28 cellular contexts compared by ENCODE assay signal in genomic region chr2:204725693-204726092, GRCh38.
"Had no signal": no experiment of that assay in that cellular context is flagged by ENCODE, and none has a peak within 500 bp of the region (broad histone marks: within the 10 kb centered on the region; RNA-seq: fewer than 3 reads in every experiment).

No MANE protein-coding gene starts in this region.

- H3K27ac Mint-ChIP-seq: stimulated activated effector memory CD8-positive, alpha-beta T cell treated with anti-CD3 and anti-CD28 coated beads, Interleukin-12 subunit alpha, Interleukin-12 subunit beta, amount 100 ng/mL, for 72 hours; stimulated activated memory B cell treated with anti-CD40 and anti-IgM and Interleukin-4, amounts not matched to agents 10 μg/mL and 1 μg/mL and 100 μg/mL, for 72 hours; stimulated activated naive B cell treated with anti-CD40 and anti-IgM and Interleukin-4, amounts not matched to agents 10 μg/mL and 1 μg/mL and 100 μg/mL, for 72 hours; stimulated activated naive CD8-positive, alpha-beta T cell treated with anti-CD3 and anti-CD28 coated beads, Interleukin-15, amount 100 ng/mL, for 72 hours; stimulated activated naive CD8-positive, alpha-beta T cell treated with anti-CD3 and anti-CD28 coated beads, Interleukin-15, Interleukin-2, amounts not matched to agents 100 ng/mL and 50 ng/mL, for 24 hours; type B pancreatic cell had no signal

- H3K9me3 ChIP-seq: stomach, suprapubic skin, testis, thoracic aorta, thyroid gland, tibial artery, tibial nerve, transverse colon, upper lobe of left lung, upper lobe of right lung, uterus, vagina had no signal

- H3K4me1 ChIP-seq: stomach, suprapubic skin, thyroid gland, tibial artery, transverse colon, upper lobe of left lung, upper lobe of right lung, uterus, vagina had no signal

- H3K9me3 Mint-ChIP-seq: stimulated activated effector memory CD8-positive, alpha-beta T cell treated with anti-CD3 and anti-CD28 coated beads, Interleukin-12 subunit alpha, Interleukin-12 subunit beta, amount 100 ng/mL, for 72 hours; stimulated activated naive CD8-positive, alpha-beta T cell treated with anti-CD3 and anti-CD28 coated beads, Interleukin-15, amount 100 ng/mL, for 72 hours; stimulated activated naive CD8-positive, alpha-beta T cell treated with anti-CD3 and anti-CD28 coated beads, Interleukin-15, Interleukin-2, amounts not matched to agents 100 ng/mL and 50 ng/mL, for 24 hours had no signal

- H3K36me3 Mint-ChIP-seq: stimulated activated effector memory CD8-positive, alpha-beta T cell treated with anti-CD3 and anti-CD28 coated beads, Interleukin-12 subunit alpha, Interleukin-12 subunit beta, amount 100 ng/mL, for 72 hours; stimulated activated memory B cell treated with anti-CD40 and anti-IgM and Interleukin-4, amounts not matched to agents 10 μg/mL and 1 μg/mL and 100 μg/mL, for 72 hours; stimulated activated naive B cell treated with anti-CD40 and anti-IgM and Interleukin-4, amounts not matched to agents 10 μg/mL and 1 μg/mL and 100 μg/mL, for 72 hours; type B pancreatic cell had no signal

- H3K27me3 ChIP-seq: stomach, suprapubic skin, testis, thyroid gland, tibial artery, tibial nerve, transverse colon, upper lobe of left lung, upper lobe of right lung, uterus, vagina had no signal

- DNase-seq: stimulated activated CD4-positive, alpha-beta T cell treated with anti-CD3 and anti-CD28 coated beads, Interleukin-2, amount 100 ng/mL, for 48 hours; stimulated activated CD4-positive, alpha-beta T cell treated with anti-CD3 and anti-CD28 coated beads, Interleukin-4, amount 100 ng/mL, for 1 hour; stimulated activated CD4-positive, alpha-beta T cell treated with anti-CD3 and anti-CD28 coated beads, Interleukin-4, amount 100 ng/mL, for 24 hours; stimulated activated CD4-positive, alpha-beta T cell treated with anti-CD3 and anti-CD28 coated beads, Interleukin-4, amount 100 ng/mL, for 4 hours; stimulated activated CD8-positive, alpha-beta memory T cell treated with anti-CD3 and anti-CD28 coated beads, Interleukin-4, amount 100 ng/mL, for 48 hours; stimulated activated naive B cell treated with anti-CD40 and anti-IgM and Interleukin-4, amounts not matched to agents 10 μg/mL and 1 μg/mL and 100 μg/mL, for 72 hours; stimulated activated naive CD4-positive, alpha-beta T cell; stimulated activated naive CD4-positive, alpha-beta T cell treated with Interleukin-2 at 50 U/mL for 16 hours; stimulated activated naive CD8-positive, alpha-beta T cell treated with anti-CD3 and anti-CD28 coated beads, Interleukin-15, amount 100 ng/mL, for 72 hours; stimulated activated naive CD8-positive, alpha-beta T cell treated with anti-CD3 and anti-CD28 coated beads, Interleukin-15, Interleukin-2, amounts not matched to agents 100 U/mL and 50 U/mL, for 24 hours; stomach; substantia nigra; testis; thyroid gland; tibial artery; transverse colon; trophoblast cell; upper lobe of left lung; upper lobe of right lung; uterus had no signal

- H3K27ac ChIP-seq: stomach, suprapubic skin, testis, thoracic aorta, thyroid gland, tibial artery, tibial nerve, upper lobe of left lung, upper lobe of right lung, uterus, vagina had no signal

- H3K4me1 Mint-ChIP-seq: stimulated activated effector memory CD8-positive, alpha-beta T cell treated with anti-CD3 and anti-CD28 coated beads, Interleukin-12 subunit alpha, Interleukin-12 subunit beta, amount 100 ng/mL, for 72 hours; stimulated activated memory B cell treated with anti-CD40 and anti-IgM and Interleukin-4, amounts not matched to agents 10 μg/mL and 1 μg/mL and 100 μg/mL, for 72 hours; stimulated activated naive B cell treated with anti-CD40 and anti-IgM and Interleukin-4, amounts not matched to agents 10 μg/mL and 1 μg/mL and 100 μg/mL, for 72 hours; stimulated activated naive CD8-positive, alpha-beta T cell treated with anti-CD3 and anti-CD28 coated beads, Interleukin-15, amount 100 ng/mL, for 72 hours had no signal

- ATAC-seq: stimulated activated effector memory CD8-positive, alpha-beta T cell treated with anti-CD3 and anti-CD28 coated beads, Interleukin-12 subunit alpha, Interleukin-12 subunit beta, amount 100 ng/mL, for 72 hours; stimulated activated memory B cell treated with anti-CD40 and anti-IgM and Interleukin-4, amounts not matched to agents 10 μg/mL and 1 μg/mL and 100 μg/mL, for 72 hours; stimulated activated naive B cell treated with anti-CD40 and anti-IgM and Interleukin-4, amounts not matched to agents 10 μg/mL and 1 μg/mL and 100 μg/mL, for 72 hours; stimulated activated naive CD8-positive, alpha-beta T cell treated with anti-CD3 and anti-CD28 coated beads, Interleukin-15, amount 100 ng/mL, for 72 hours; stimulated activated naive CD8-positive, alpha-beta T cell treated with anti-CD3 and anti-CD28 coated beads, Interleukin-15, Interleukin-2, amounts not matched to agents 100 U/mL and 50 U/mL, for 24 hours; upper lobe of right lung had no signal

- H3K27me3 Mint-ChIP-seq: stimulated activated memory B cell treated with anti-CD40 and anti-IgM and Interleukin-4, amounts not matched to agents 10 μg/mL and 1 μg/mL and 100 μg/mL, for 72 hours; stimulated activated naive B cell treated with anti-CD40 and anti-IgM and Interleukin-4, amounts not matched to agents 10 μg/mL and 1 μg/mL and 100 μg/mL, for 72 hours; stimulated activated naive CD8-positive, alpha-beta T cell treated with anti-CD3 and anti-CD28 coated beads, Interleukin-15, amount 100 ng/mL, for 72 hours had no signal

- H3K36me3 ChIP-seq: stomach, suprapubic skin, thoracic aorta, thyroid gland, tibial artery, tibial nerve, transverse colon, upper lobe of left lung, upper lobe of right lung, uterus, vagina had no signal

- H3K4me3 Mint-ChIP-seq: stimulated activated effector memory CD8-positive, alpha-beta T cell treated with anti-CD3 and anti-CD28 coated beads, Interleukin-12 subunit alpha, Interleukin-12 subunit beta, amount 100 ng/mL, for 72 hours; stimulated activated memory B cell treated with anti-CD40 and anti-IgM and Interleukin-4, amounts not matched to agents 10 μg/mL and 1 μg/mL and 100 μg/mL, for 72 hours; stimulated activated naive B cell treated with anti-CD40 and anti-IgM and Interleukin-4, amounts not matched to agents 10 μg/mL and 1 μg/mL and 100 μg/mL, for 72 hours; stimulated activated naive CD8-positive, alpha-beta T cell treated with anti-CD3 and anti-CD28 coated beads, Interleukin-15, amount 100 ng/mL, for 72 hours; stimulated activated naive CD8-positive, alpha-beta T cell treated with anti-CD3 and anti-CD28 coated beads, Interleukin-15, Interleukin-2, amounts not matched to agents 100 ng/mL and 50 ng/mL, for 24 hours; type B pancreatic cell had no signal

- H3K4me3 ChIP-seq: stomach, suprapubic skin, testis, thoracic aorta, thyroid gland, tibial artery, tibial nerve, transverse colon, upper lobe of left lung, upper lobe of right lung, uterus, vagina had no signal
